2 cellular contexts compared by ENCODE assay signal in genomic region chr2:100278501-100278900, GRCh38.
TF ChIP-seq lines count a peak whose summit lies in the region.

No MANE protein-coding gene starts in this region.

TF ChIP-seq in IMR-90, 13 proteins besides CTCF, POLR2A, EP300 and RAD21:
- TF ChIP-seq RCOR1 (IDR thresholded peaks at IDR 0.05; ENCODE audit: insufficient replicate concordance, low read length) (no peak), MXI1 (IDR thresholded peaks at IDR 0.05; ENCODE audit: borderline replicate concordance, low read depth, low read length) (no peak), MAZ (IDR thresholded peaks at IDR 0.05; ENCODE audit: borderline replicate concordance, low read depth, low read length) (no peak), RFX5 (IDR thresholded peaks at IDR 0.05; ENCODE audit: low read depth, low read length) (no peak), NFE2L2 (IDR thresholded peaks at IDR 0.05; ENCODE audit: low read depth, low read length) (no peak), BHLHE40 (IDR thresholded peaks at IDR 0.05; ENCODE audit: low read depth, low read length) (no peak), USF2 (IDR thresholded peaks at IDR 0.05; ENCODE audit: low read depth, low read length) (no peak), FOS (IDR thresholded peaks at IDR 0.05; ENCODE audit: low read depth, low read length) (no peak), SMC3 (IDR thresholded peaks at IDR 0.05; ENCODE audit: low read depth, low read length) (no peak), MAFK (IDR thresholded peaks at IDR 0.05; ENCODE audit: low read depth, low read length) (no peak), CEBPB (IDR thresholded peaks at IDR 0.05; ENCODE audit: low read depth, low read length) (no peak), ELK1 (IDR thresholded peaks at IDR 0.05; ENCODE audit: borderline replicate concordance, low read depth, low read length) (no peak), CHD1 (IDR thresholded peaks at IDR 0.05; ENCODE audit: low read depth, low read length) (no peak)

TF ChIP-seq in H1, 55 proteins besides CTCF, POLR2A, EP300 and RAD21:
- TF ChIP-seq GTF2F1 (IDR thresholded peaks at IDR 0.05; ENCODE audit: borderline replicate concordance, low read depth, low read length): no peak
- no peak for TF ChIP-seq CEBPB (IDR thresholded peaks at IDR 0.05; ENCODE audit: low read depth, low read length)
- no peak for TF ChIP-seq RNF2 (IDR thresholded peaks at IDR 0.05; ENCODE audit: borderline replicate concordance, low read depth, low read length, missing control alignments, poor library complexity, severe bottlenecking)
- no peak for TF ChIP-seq SUZ12 (IDR thresholded peaks at IDR 0.05; ENCODE audit: low read length)
- TF ChIP-seq ATF2 (IDR thresholded peaks at IDR 0.05; ENCODE audit: low read length): no peak
- no peak for TF ChIP-seq CTBP2 (IDR thresholded peaks at IDR 0.05; ENCODE audit: borderline replicate concordance, insufficient read depth, insufficient read length, low read length)
- TF ChIP-seq SP1 (IDR thresholded peaks at IDR 0.05; ENCODE audit: low read depth, low read length): no peak
- TF ChIP-seq EZH2 (IDR thresholded peaks at IDR 0.05; ENCODE audit: low read depth, low read length, severe bottlenecking): no peak
- TF ChIP-seq JUND (IDR thresholded peaks at IDR 0.05; ENCODE audit: low read length): no peak
- no peak for TF ChIP-seq SP4 (IDR thresholded peaks at IDR 0.05; ENCODE audit: low read length)
TF ChIP-seq in H1: peak in this region for 0.
